1 cellular context compared by ENCODE assay signal in genomic region chr7:2610898-2611297, GRCh38.
TF ChIP-seq lines count a peak whose summit lies in the region.

No MANE protein-coding gene starts in this region.

TF ChIP-seq in WTC11, 78 proteins besides CTCF, POLR2A, EP300 and RAD21 (continued from another document):
- TF ChIP-seq ZNF532 (CRISPR knock-in tag; IDR thresholded peaks at IDR 0.05; ENCODE audit: borderline replicate concordance), result no peak
